ENCODE assay signal across 16 cellular contexts in the genomic region with DNA sequence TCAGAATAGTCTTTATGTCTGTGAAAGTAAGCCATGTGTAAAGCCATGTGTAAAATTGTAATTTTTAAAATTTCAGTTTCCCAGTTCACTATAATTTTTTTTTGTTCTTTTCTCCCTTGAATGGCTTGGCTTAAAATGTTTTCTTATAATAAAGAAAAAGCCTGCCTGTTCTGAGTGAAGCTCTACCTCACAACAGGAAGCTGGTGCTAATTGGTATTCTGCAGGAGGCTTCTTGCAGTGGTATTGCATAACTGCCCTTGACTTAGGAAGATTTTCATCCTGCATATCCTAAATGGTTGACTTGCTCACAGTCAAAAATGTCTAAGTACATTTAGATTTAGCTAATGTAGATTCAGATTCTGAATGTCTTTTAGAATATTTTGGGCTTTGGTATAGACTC. TPM values are rescaled to one million over a fixed set of nuclear protein-coding genes. Genes with fewer than 3 reads are reported as not detected.
A peak's percentile ranks its signal among the peaks of the same experiment; 100 is the strongest.
DNase-seq lines count a peak whose midpoint lies in the region; ATAC-seq, FAIRE-seq and TF ChIP-seq lines count a peak whose summit lies in the region.
"Had no signal": no experiment of that assay in that cellular context is flagged by ENCODE, and none has a peak within 500 bp of the region (broad histone marks: within the 10 kb centered on the region; RNA-seq: fewer than 3 reads in every experiment).

No MANE protein-coding gene starts in this region.

- H2AFZ ChIP-seq in Karpas-422 (ENCODE audit: low read length): no peak overlapping the region
- H2AFZ ChIP-seq: parathyroid adenoma had no signal

- peak overlapping the region; percentile 6 to 78 (median 52) for H3K27ac Mint-ChIP-seq in CD14-positive monocyte

- H3K4me3 ChIP-seq in Karpas-422 (ENCODE audit: low read length) (no peak overlapping the region), astrocyte of the cerebellum (ENCODE audit: low read depth, low read length) (no peak overlapping the region)
- H3K4me3 ChIP-seq: HAP-1 had no signal

- H3K36me3 Mint-ChIP-seq in CD14-positive monocyte: peaks cover 75 to 86% of the 10 kb centered on the region in 2 donors

- in situ Hi-C loops in astrocyte of the cerebellum (cut with HindIII; ENCODE audit: low sequenced_read_pairs): loop anchor here (5.0 kb wide), 1 partner anchor 43 kb away; no protein-coding TSS in a partner anchor

- peaks cover 22% of the 10 kb centered on the region for H3K4me1 ChIP-seq in Karpas-422 (ENCODE audit: low read length)
- H3K4me1 ChIP-seq: HAP-1 had no signal

- H3K27me3 ChIP-seq in Karpas-422 (ENCODE audit: low read length): no peaks in the 10 kb centered on the region

- H3K9me3 ChIP-seq in Karpas-422 (ENCODE audit: low read length): no peaks in the 10 kb centered on the region
- H3K9me3 ChIP-seq: HAP-1 had no signal

- H3K4me3 Mint-ChIP-seq in CD14-positive monocyte: no peak overlapping the region
- H3K4me3 Mint-ChIP-seq: immature natural killer cell, T-cell had no signal

- no peak for FAIRE-seq in urothelium cell line (lab: Jason Lieb, UNC)

- H4K20me1 ChIP-seq in Karpas-422 (ENCODE audit: insufficient read depth, low read depth, low read length): peaks cover 22% of the 10 kb centered on the region

- H3K4me2 ChIP-seq in Karpas-422 (ENCODE audit: low read depth, low read length, poor library complexity, severe bottlenecking): no peak overlapping the region

- no peaks in the 10 kb centered on the region for H3K9me3 Mint-ChIP-seq in CD14-positive monocyte
- H3K9me3 Mint-ChIP-seq: immature natural killer cell, T-cell had no signal

- H3K36me3 ChIP-seq in Karpas-422 (ENCODE audit: insufficient read depth, low read length): peaks cover 79% of the 10 kb centered on the region

- intact Hi-C loops in CD14-positive monocyte (cut with micrococcal nuclease): loop anchor here in 1 of 2 donors (2.0 kb wide), 1 partner anchor 230 kb away; no protein-coding TSS in a partner anchor
- intact Hi-C loops in left colon (cut with DNase I, micrococcal nuclease): no loop called here

- ATAC-seq in left colon (peak; percentile 37), HG03045 (IDR thresholded peaks at IDR 0.05; ENCODE audit: unreplicated experiment) (no peak)
- ATAC-seq: T-cell had no signal

- 0 out of 2 replicates have a peak overlapping the region, but pooled peaks have one; percentile 4 for H3K27ac ChIP-seq in Karpas-422 (ENCODE audit: low read length)
- H3K27ac ChIP-seq: parathyroid adenoma had no signal

- H3K4me1 Mint-ChIP-seq in CD14-positive monocyte: peaks cover 12% of the 10 kb centered on the region

- TF ChIP-seq CTCF in CD14-positive monocyte (IDR thresholded peaks at IDR 0.05) (no peak), astrocyte of the cerebellum (IDR thresholded peaks at IDR 0.05; ENCODE audit: low read depth, low read length, missing control alignments) (no peak)

- no peak for DNase-seq in CD14-positive monocyte (ENCODE audit: low spot score)
- no peak for DNase-seq in Karpas-422
- peak; percentile 22 for DNase-seq in astrocyte of the cerebellum (ENCODE audit: low read depth)
- no peak for DNase-seq in left colon
- DNase-seq in DMS153 treated with DMSO at 0.1 percent for 48 hours (lab: John Stamatoyannopoulos, UW; ENCODE audit: unreplicated experiment): no peak
- DNase-seq in urothelium cell line (ENCODE audit: low spot score): no peak
- no peak for DNase-seq in NCI-H748 (lab: John Stamatoyannopoulos, UW; ENCODE audit: unreplicated experiment)
- DNase-seq: activated T-cell treated with anti-CD3 and anti-CD28 coated beads for 4 hours; DMS 273 treated with DMSO at 0.1 percent for 48 hours; effector CD4-positive, alpha-beta T cell; immature natural killer cell; NCI-H187 treated with DMSO at 0.1 percent for 48 hours; T-cell had no signal

- peaks cover 75% of the 10 kb centered on the region for H3K79me2 ChIP-seq in Karpas-422 (ENCODE audit: low read length)

- no peaks in the 10 kb centered on the region for H3K27me3 Mint-ChIP-seq in CD14-positive monocyte (ENCODE audit: low read depth in 3 of 3)
- H3K27me3 Mint-ChIP-seq: T-cell had no signal

- H3K9ac ChIP-seq in Karpas-422 (ENCODE audit: low read length): no peak overlapping the region
- H3K9ac ChIP-seq: parathyroid adenoma had no signal

- no peaks in the 10 kb centered on the region for H3K9me2 ChIP-seq in Karpas-422 (replicated peaks; ENCODE audit: insufficient read depth, low read length)

RNA-seq across cellular contexts. Expression of a gene that starts 49.5 kb away (rescaled TPM):
- 1 to 10 TPM; 4.5 to 6.9 TPM for polyA plus RNA-seq in CD14-positive monocyte
- 70.0 and 88.5 TPM in 2 replicates for total RNA-seq in Karpas-422 (2014; rRNA removed; shearing (Covaris generic); ENCODE audit: low replicate concordance)
- total RNA-seq in left colon: 100 to 1,000 TPM; 248 to 279 TPM
